In genomic region chr12:46752396-46752795, GRCh38 we compare ENCODE assay signal across 14 cellular contexts.
"Had no signal": no experiment of that assay in that cellular context is flagged by ENCODE, and none has a peak within 500 bp of the region (broad histone marks: within the 10 kb centered on the region; RNA-seq: fewer than 3 reads in every experiment).

No MANE protein-coding gene starts in this region.

- H3K9ac ChIP-seq: parathyroid adenoma had no signal

- H3K27me3 ChIP-seq: dorsolateral prefrontal cortex, neutrophil, tibial artery, uterus had no signal

- H3K4me1 ChIP-seq: parathyroid adenoma, tibial artery, uterus had no signal

- H3K4me3 ChIP-seq: dorsolateral prefrontal cortex, tibial artery, uterus had no signal

- H3K27ac Mint-ChIP-seq: natural killer cell; stimulated activated naive B cell treated with anti-CD40 and anti-IgM and Interleukin-4, amounts not matched to agents 10 μg/mL and 1 μg/mL and 100 μg/mL, for 72 hours had no signal

- H3K9me3 ChIP-seq: neutrophil, tibial artery, uterus had no signal

- H3K36me3 ChIP-seq: neutrophil, tibial artery, uterus had no signal

- H3K4me3 Mint-ChIP-seq: natural killer cell; stimulated activated naive B cell treated with anti-CD40 and anti-IgM and Interleukin-4, amounts not matched to agents 10 μg/mL and 1 μg/mL and 100 μg/mL, for 72 hours had no signal

- ATAC-seq: esophagus mucosa; left ventricle myocardium superior; stimulated activated naive B cell treated with anti-CD40 and anti-IgM and Interleukin-4, amounts not matched to agents 10 μg/mL and 1 μg/mL and 100 μg/mL, for 72 hours had no signal

- H3K4me1 Mint-ChIP-seq: stimulated activated naive B cell treated with anti-CD40 and anti-IgM and Interleukin-4, amounts not matched to agents 10 μg/mL and 1 μg/mL and 100 μg/mL, for 72 hours had no signal

- H3K27me3 Mint-ChIP-seq: stimulated activated naive B cell treated with anti-CD40 and anti-IgM and Interleukin-4, amounts not matched to agents 10 μg/mL and 1 μg/mL and 100 μg/mL, for 72 hours had no signal

- DNase-seq: activated naive CD4-positive, alpha-beta T cell; dorsolateral prefrontal cortex; hypothalamus; left ventricle myocardium superior; mesendoderm; natural killer cell; retina; stimulated activated CD4-positive, alpha-beta T cell treated with anti-CD3 and anti-CD28 coated beads, Interleukin-2, amount 100 ng/mL, for 48 hours; stimulated activated naive B cell treated with anti-CD40 and anti-IgM and Interleukin-4, amounts not matched to agents 10 μg/mL and 1 μg/mL and 100 μg/mL, for 72 hours; tibial artery; uterus had no signal

- H2AFZ ChIP-seq: parathyroid adenoma had no signal

- H3K27ac ChIP-seq: dorsolateral prefrontal cortex, neutrophil, parathyroid adenoma, tibial artery, uterus had no signal
